ENCODE assay signal across 9 cellular contexts in the genomic region with DNA sequence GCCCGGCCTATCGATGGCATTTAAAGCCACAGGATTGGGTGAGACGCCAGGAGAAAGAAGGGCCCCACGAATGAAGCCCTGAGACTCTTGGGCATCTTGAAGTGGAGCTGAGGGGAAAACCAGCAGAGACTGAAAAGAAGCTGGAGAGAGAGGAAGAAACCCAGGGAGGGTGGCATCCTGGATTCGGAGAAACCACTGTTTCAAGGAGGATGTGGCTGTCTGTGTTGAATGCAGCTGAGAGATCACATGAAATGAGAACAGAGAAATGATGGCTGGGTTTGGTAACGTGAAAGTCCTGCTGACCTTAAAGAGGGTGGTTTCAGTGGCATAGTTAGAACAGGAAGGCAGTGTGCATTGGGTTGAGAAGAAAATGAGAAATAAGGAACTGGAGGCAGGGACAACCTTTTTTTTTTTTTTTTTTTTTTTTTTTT. TPM values are rescaled to one million over a fixed set of nuclear protein-coding genes. Genes with fewer than 3 reads are reported as not detected.
A peak's percentile ranks its signal among the peaks of the same experiment; 100 is the strongest.
DNase-seq lines count a peak whose midpoint lies in the region; ATAC-seq and FAIRE-seq lines count a peak whose summit lies in the region.
"Had no signal": no experiment of that assay in that cellular context is flagged by ENCODE, and none has a peak within 500 bp of the region (broad histone marks: within the 10 kb centered on the region; RNA-seq: fewer than 3 reads in every experiment).

No MANE protein-coding gene starts in this region.

- no peaks in the 10 kb centered on the region for H3K9me3 Mint-ChIP-seq in activated CD4-positive, alpha-beta memory T cell treated with anti-CD3 and anti-CD28 coated beads, Interleukin-2, amount 10 ng/mL, durations not matched to agents 7 days and 5 days

- CTCF ChIA-PET in activated CD4-positive, alpha-beta memory T cell treated with anti-CD3 and anti-CD28 coated beads, Interleukin-2, amount 10 ng/mL, durations not matched to agents 7 days and 5 days (lab: Charles Lee): interaction anchor here (0.6 to 2.7 kb wide), 8 partner anchors 8 to 197 kb away, joined by 3 to 20 read pairs (median 3); a partner anchor contains a TSS

- peaks cover 75% of the 10 kb centered on the region for H3K4me1 Mint-ChIP-seq in activated CD4-positive, alpha-beta memory T cell treated with anti-CD3 and anti-CD28 coated beads, Interleukin-2, amount 10 ng/mL, durations not matched to agents 7 days and 5 days

- H3K27me3 ChIP-seq in small intestine (ENCODE audit: control insufficient read depth in 2 of 2, insufficient read depth in 2 of 2, low read length in 2 of 2): no peaks in the 10 kb centered on the region
- H3K27me3 ChIP-seq: SJSA1 had no signal

- 68 to 90% (median 79%) methylated on average over 6 of the region's 6 CpGs for WGBS in small intestine, 3 donors

- H3K4me3 ChIP-seq in small intestine (ENCODE audit: low read depth in 1 of 2, low read length in 2 of 2): no peak overlapping the region
- H3K4me3 ChIP-seq: SJSA1 had no signal

- DNase-seq in activated CD4-positive, CD25-positive, alpha-beta regulatory T cell treated with anti-CD3 and anti-CD28 coated beads, Interleukin-2, amount 50 U/mL, for 72 hours: no peak
- peak; percentile 74 for DNase-seq in activated CD4-positive, alpha-beta memory T cell treated with anti-CD3 and anti-CD28 coated beads, Interleukin-2, amount 10 ng/mL, durations not matched to agents 7 days and 5 days
- DNase-seq in small intestine (peak; percentile 31), NCI-H774 (lab: John Stamatoyannopoulos, UW) (no peak), SHP77 treated with DMSO at 0.1 percent for 48 hours (lab: John Stamatoyannopoulos, UW) (no peak)

- H3K36me3 Mint-ChIP-seq in activated CD4-positive, alpha-beta memory T cell treated with anti-CD3 and anti-CD28 coated beads, Interleukin-2, amount 10 ng/mL, durations not matched to agents 7 days and 5 days (ENCODE audit: low read depth): peaks cover 55% of the 10 kb centered on the region

- H3K36me3 ChIP-seq in small intestine (ENCODE audit: control insufficient read depth in 2 of 2, insufficient read depth in 2 of 2, low read length in 2 of 2): no peaks in the 10 kb centered on the region
- H3K36me3 ChIP-seq: SJSA1 had no signal

- POLR2A ChIA-PET in activated CD4-positive, alpha-beta memory T cell treated with anti-CD3 and anti-CD28 coated beads, Interleukin-2, amount 10 ng/mL, durations not matched to agents 7 days and 5 days (lab: Charles Lee): interaction anchor here (0.6 to 2.4 kb wide), 16 partner anchors 8 to 223 kb away, joined by 3 to 16 read pairs (median 4); a partner anchor contains a TSS

- no peaks in the 10 kb centered on the region for H3K27me3 Mint-ChIP-seq in activated CD4-positive, alpha-beta memory T cell treated with anti-CD3 and anti-CD28 coated beads, Interleukin-2, amount 10 ng/mL, durations not matched to agents 7 days and 5 days

- peak overlapping the region in 1 of 2 donors; percentile 20 for H3K27ac ChIP-seq in small intestine (ENCODE audit: low read depth in 1 of 2, low read length in 1 of 2)
- H3K27ac ChIP-seq: SJSA1 had no signal

- H3K9me3 ChIP-seq in small intestine (ENCODE audit: control insufficient read depth, low read depth): no peaks in the 10 kb centered on the region
- H3K9me3 ChIP-seq: SJSA1 had no signal

- no peak for FAIRE-seq in small intestine (lab: Jason Lieb, UNC)

- ATAC-seq in activated CD4-positive, CD25-positive, alpha-beta regulatory T cell treated with anti-CD3 and anti-CD28 coated beads, Interleukin-2, amount 50 U/mL, for 24 hours: peak; percentile 50 to 58
- ATAC-seq in HG03108 (IDR thresholded peaks at IDR 0.05; ENCODE audit: unreplicated experiment) (peak; percentile 78), GM19397 (IDR thresholded peaks at IDR 0.05; ENCODE audit: unreplicated experiment) (no peak)

- H3K4me3 Mint-ChIP-seq in activated CD4-positive, alpha-beta memory T cell treated with anti-CD3 and anti-CD28 coated beads, Interleukin-2, amount 10 ng/mL, durations not matched to agents 7 days and 5 days: peak overlapping the region; percentile 68

- peak overlapping the region; percentile 95 for H3K27ac Mint-ChIP-seq in activated CD4-positive, alpha-beta memory T cell treated with anti-CD3 and anti-CD28 coated beads, Interleukin-2, amount 10 ng/mL, durations not matched to agents 7 days and 5 days

- peaks cover 2 to 6% of the 10 kb centered on the region in 2 donors for H3K4me1 ChIP-seq in small intestine (ENCODE audit: control insufficient read depth in 2 of 2, insufficient read depth in 1 of 2, low read depth in 1 of 2, low read length in 1 of 2)

RNA-seq across cellular contexts. Expression of a gene that starts 3.8 kb away (rescaled TPM):
- total RNA-seq in activated CD4-positive, alpha-beta memory T cell treated with anti-CD3 and anti-CD28 coated beads, Interleukin-2, amount 10 ng/mL, durations not matched to agents 7 days and 5 days: 10 to 100 TPM; 79.8 to 86.7 TPM
- 10 to 100 TPM in 2 of 3 donors, 1 to 10 TPM in 1; 8.1 to 23.9 (median 20.3) TPM for polyA plus RNA-seq in small intestine

RNA-seq across cellular contexts. Expression of a gene that starts 5.9 kb away (rescaled TPM):
- total RNA-seq in activated CD4-positive, alpha-beta memory T cell treated with anti-CD3 and anti-CD28 coated beads, Interleukin-2, amount 10 ng/mL, durations not matched to agents 7 days and 5 days: 1 to 10 TPM; 1.8 to 2.0 TPM
- polyA plus RNA-seq in small intestine: 100 to 1,000 TPM in 1 of 3 donors, 10 to 100 TPM in 2; 23.0 to 107 (median 32.7) TPM

RNA-seq across cellular contexts. Expression of a gene that starts 9.1 kb away (rescaled TPM):
- total RNA-seq in activated CD4-positive, alpha-beta memory T cell treated with anti-CD3 and anti-CD28 coated beads, Interleukin-2, amount 10 ng/mL, durations not matched to agents 7 days and 5 days: 10 to 100 TPM; 37.6 to 39.9 TPM
- 10 to 100 TPM; 53.1 to 66.7 (median 53.5) TPM for polyA plus RNA-seq in small intestine

RNA-seq across cellular contexts. Expression of a gene that starts 26.8 kb away (rescaled TPM):
- 10 to 100 TPM; 34.5 to 36.0 TPM for total RNA-seq in activated CD4-positive, alpha-beta memory T cell treated with anti-CD3 and anti-CD28 coated beads, Interleukin-2, amount 10 ng/mL, durations not matched to agents 7 days and 5 days
- polyA plus RNA-seq in small intestine: 100 to 1,000 TPM in 2 of 3 donors, 10 to 100 TPM in 1; 60.2 to 201 (median 142) TPM

RNA-seq across cellular contexts. Expression of a gene that starts 31.0 kb away (rescaled TPM):
- total RNA-seq in activated CD4-positive, alpha-beta memory T cell treated with anti-CD3 and anti-CD28 coated beads, Interleukin-2, amount 10 ng/mL, durations not matched to agents 7 days and 5 days: 10 to 100 TPM; 54.1 to 58.6 TPM
- 100 to 1,000 TPM in 1 of 3 donors, 10 to 100 TPM in 2; 69.7 to 126 (median 74.9) TPM for polyA plus RNA-seq in small intestine

Comparison
In these comparisons a context has a peak if more than half of its experiments do, and no peak if none do; other contexts are left out.
1. DNase-seq: peak in activated CD4-positive, alpha-beta memory T cell treated with anti-CD3 and anti-CD28 coated beads, Interleukin-2, amount 10 ng/mL, durations not matched to agents 7 days and 5 days (single experiment) and small intestine (single experiment); none in activated CD4-positive, CD25-positive, alpha-beta regulatory T cell treated with anti-CD3 and anti-CD28 coated beads, Interleukin-2, amount 50 U/mL, for 72 hours (single experiment), NCI-H774 (single experiment) and SHP77 treated with DMSO at 0.1 percent for 48 hours (single experiment).